In genomic region chr1:41102208-41102607, GRCh38 we compare ENCODE assay signal across 9 cellular contexts.
A peak's percentile ranks its signal among the peaks of the same experiment; 100 is the strongest.
DNase-seq lines count a peak whose midpoint lies in the region; ATAC-seq, FAIRE-seq and TF ChIP-seq lines count a peak whose summit lies in the region.
"Had no signal": no experiment of that assay in that cellular context is flagged by ENCODE, and none has a peak within 500 bp of the region (broad histone marks: within the 10 kb centered on the region; RNA-seq: fewer than 3 reads in every experiment).

No MANE protein-coding gene starts in this region.

- peak overlapping the region; percentile 50 to 60 for H3K27ac ChIP-seq in tibial artery

- no peaks in the 10 kb centered on the region for H3K36me3 ChIP-seq in tibial artery

- TF ChIP-seq CTCF in tibial artery (IDR thresholded peaks at IDR 0.05): no peak

- ATAC-seq in HG02840 (IDR thresholded peaks at IDR 0.05; ENCODE audit: low FRiP score, unreplicated experiment): no peak
- ATAC-seq in GM21825 (IDR thresholded peaks at IDR 0.05; ENCODE audit: unreplicated experiment): no peak
- ATAC-seq in GM18868 (IDR thresholded peaks at IDR 0.05; ENCODE audit: unreplicated experiment): no peak

- H3K9me3 ChIP-seq in tibial artery: no peaks in the 10 kb centered on the region

- in situ Hi-C loops in T47D (cut with HindIII; ENCODE audit: low pct_unique_long_range_greater_than_20kb, low sequenced_read_pairs): no loop called here

- intact Hi-C loops in tibial artery (cut with DNase I; ENCODE audit: low total_unique reads): loop anchor here (10.0 kb wide), 1 partner anchor 47 kb away; no protein-coding TSS in a partner anchor

- H3K4me3 ChIP-seq in tibial artery: no peak overlapping the region

- peak; percentile 14 for DNase-seq in HTR-8/SVneo (ENCODE audit: insufficient read length, low spot score)
- DNase-seq in T47D (ENCODE audit: low read depth in 1 of 2, low spot score in 1 of 2): peak; percentile 7 to 60
- DNase-seq in kidney glomerular epithelial cell (lab: John Stamatoyannopoulos, UW): peak; percentile 87
- peak; percentile 89 to 96 for DNase-seq in tibial artery
- no peak for DNase-seq in DMS153 treated with DMSO at 0.1 percent for 48 hours (lab: John Stamatoyannopoulos, UW; ENCODE audit: unreplicated experiment)

- no peak for FAIRE-seq in HTR-8/SVneo (lab: Jason Lieb, UNC)
- FAIRE-seq: colon had no signal

- no peaks in the 10 kb centered on the region for H3K27me3 ChIP-seq in tibial artery

- H3K4me1 ChIP-seq in tibial artery: peaks cover 0 to 64% (median 35%) of the 10 kb centered on the region in 4 donors
